In the genomic region with DNA sequence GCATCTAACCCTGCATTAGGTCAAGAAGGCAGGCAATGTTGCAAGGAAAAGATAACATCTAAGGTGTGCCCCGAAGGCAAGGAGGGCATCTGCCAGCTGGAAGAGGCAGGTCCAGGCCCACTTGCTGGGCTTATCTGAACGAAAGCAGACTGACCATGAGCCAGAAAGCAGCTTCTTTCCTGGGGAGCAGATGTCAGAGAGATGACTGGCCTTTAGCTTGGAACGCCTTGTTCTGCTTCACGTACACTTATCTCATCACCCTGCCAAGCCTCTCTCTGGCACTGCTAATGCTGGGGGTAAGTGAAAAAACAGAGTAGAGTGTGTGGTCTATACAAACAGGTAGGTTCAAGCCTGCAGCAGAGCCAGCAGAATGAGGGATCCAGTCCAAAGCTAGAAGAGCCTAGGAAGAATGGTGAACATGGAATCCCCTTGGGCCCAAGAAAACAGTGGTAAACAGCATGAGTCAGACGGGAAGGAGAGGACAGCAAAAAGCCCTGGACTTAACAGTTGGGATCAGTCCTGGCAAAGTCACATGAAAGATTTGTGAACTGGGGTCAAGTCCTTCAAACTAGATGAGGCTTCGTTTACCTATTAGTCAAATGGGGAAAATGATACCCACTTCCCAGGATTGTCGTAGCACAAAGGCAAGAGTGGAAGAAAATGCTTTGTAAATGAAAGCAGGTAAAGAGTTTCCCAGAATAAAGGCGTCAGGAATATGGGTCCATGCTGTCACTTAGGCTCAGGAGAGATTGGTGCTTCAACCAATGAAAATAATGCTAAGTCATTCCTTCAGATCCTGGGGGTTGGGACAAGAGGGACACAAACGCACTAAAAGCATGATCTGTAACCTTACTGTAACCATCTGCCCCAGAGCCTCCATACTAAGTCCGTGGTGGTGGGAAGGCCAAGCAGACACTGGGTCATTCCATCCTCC, we compare ENCODE assay signal across 2 cellular contexts.
TF ChIP-seq lines count a peak whose summit lies in the region.

No MANE protein-coding gene starts in this region.

TF ChIP-seq in A549, 52 proteins besides CTCF, POLR2A, EP300 and RAD21 (continued from another document):
- TF ChIP-seq, protein P1, sequence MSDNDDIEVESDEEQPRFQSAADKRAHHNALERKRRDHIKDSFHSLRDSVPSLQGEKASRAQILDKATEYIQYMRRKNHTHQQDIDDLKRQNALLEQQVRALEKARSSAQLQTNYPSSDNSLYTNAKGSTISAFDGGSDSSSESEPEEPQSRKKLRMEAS (IDR thresholded peaks at IDR 0.05), result no peak
- no peak for TF ChIP-seq CEBPB (IDR thresholded peaks at IDR 0.05)
- TF ChIP-seq CBX8 (IDR thresholded peaks at IDR 0.05), result no peak
- no peak for TF ChIP-seq KDM5A (IDR thresholded peaks at IDR 0.05)
- no peak for TF ChIP-seq EHMT2 (IDR thresholded peaks at IDR 0.05; ENCODE audit: low read depth)
- TF ChIP-seq, protein P2, sequence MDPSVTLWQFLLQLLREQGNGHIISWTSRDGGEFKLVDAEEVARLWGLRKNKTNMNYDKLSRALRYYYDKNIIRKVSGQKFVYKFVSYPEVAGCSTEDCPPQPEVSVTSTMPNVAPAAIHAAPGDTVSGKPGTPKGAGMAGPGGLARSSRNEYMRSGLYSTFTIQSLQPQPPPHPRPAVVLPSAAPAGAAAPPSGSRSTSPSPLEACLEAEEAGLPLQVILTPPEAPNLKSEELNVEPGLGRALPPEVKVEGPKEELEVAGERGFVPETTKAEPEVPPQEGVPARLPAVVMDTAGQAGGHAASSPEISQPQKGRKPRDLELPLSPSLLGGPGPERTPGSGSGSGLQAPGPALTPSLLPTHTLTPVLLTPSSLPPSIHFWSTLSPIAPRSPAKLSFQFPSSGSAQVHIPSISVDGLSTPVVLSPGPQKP (IDR thresholded peaks at IDR 0.05; ENCODE audit: low read depth, low read length), result no peak
- TF ChIP-seq TFCP2L1 (CRISPR knock-in tag; IDR thresholded peaks at IDR 0.05), result no peak

TF ChIP-seq in HEK293, 187 proteins besides CTCF, POLR2A, EP300 and RAD21 (continued from another document):
- TF ChIP-seq ZNF341 (tag by site-specific recombination; IDR thresholded peaks at IDR 0.05; ENCODE audit: low read depth) (0 out of 2 replicates have a peak, but pooled peaks have one; percentile 9), ZBTB8A (tag by site-specific recombination; IDR thresholded peaks at IDR 0.05) (0 out of 2 replicates have a peak, but pooled peaks have one; percentile 33), SP7 (tag by site-specific recombination; IDR thresholded peaks at IDR 0.05) (no peak)
